Comparison of ENCODE assay signal across 32 cellular contexts in genomic region chr3:166844329-166844728, GRCh38.
"Had no signal": no experiment of that assay in that cellular context is flagged by ENCODE, and none has a peak within 500 bp of the region (broad histone marks: within the 10 kb centered on the region; RNA-seq: fewer than 3 reads in every experiment).

No MANE protein-coding gene starts in this region.

- H3K4me1 ChIP-seq: adrenal gland, ascending aorta, breast epithelium, colonic mucosa had no signal

- H3K27me3 Mint-ChIP-seq: activated CD4-positive, alpha-beta memory T cell treated with anti-CD3 and anti-CD28 coated beads for 36 hours; activated CD4-positive, alpha-beta T cell treated with anti-CD3 and anti-CD28 coated beads for 36 hours; activated CD4-positive, alpha-beta T cell treated with anti-CD3 and anti-CD28 coated beads, Interleukin-2, amount 10 ng/mL, durations not matched to agents 24 days and 14 days; activated CD8-positive, alpha-beta memory T cell treated with anti-CD3 and anti-CD28 coated beads, Interleukin-2, amount 10 ng/mL, durations not matched to agents 7 days and 5 days; activated naive CD4-positive, alpha-beta T cell treated with anti-CD3 and anti-CD28 coated beads, Interleukin-2, amount 50 U/mL, for 24 hours; activated naive CD8-positive, alpha-beta T cell treated with anti-CD3 and anti-CD28 coated beads for 36 hours; activated naive CD8-positive, alpha-beta T cell treated with anti-CD3 and anti-CD28 coated beads, Interleukin-2, amount 50 U/mL, for 24 hours; activated T-helper 17 cell treated with anti-CD3 and anti-CD28 coated beads, Interleukin-2, amount 50 U/mL, for 72 hours; brain; T-helper 17 cell had no signal

- H3K9me3 ChIP-seq: adrenal gland, ascending aorta, colonic mucosa had no signal

- DNase-seq: activated CD4-positive, alpha-beta memory T cell treated with anti-CD3 and anti-CD28 coated beads for 36 hours; activated CD4-positive, alpha-beta T cell treated with anti-CD3 and anti-CD28 coated beads for 36 hours; activated CD4-positive, alpha-beta T cell treated with anti-CD3 and anti-CD28 coated beads, Interleukin-2, amount 10 ng/mL, durations not matched to agents 24 days and 14 days; activated CD4-positive, CD25-positive, alpha-beta regulatory T cell; activated CD4-positive, CD25-positive, alpha-beta regulatory T cell treated with anti-CD3 and anti-CD28 coated beads, Interleukin-2, amount 50 U/mL, for 72 hours; activated CD8-positive, alpha-beta memory T cell treated with anti-CD3 and anti-CD28 coated beads, Interleukin-2, amount 10 ng/mL, durations not matched to agents 7 days and 5 days; activated CD8-positive, alpha-beta memory T cell treated with anti-CD3 and anti-CD28 coated beads, Interleukin-2, amount 50 U/mL, for 4 hours; activated CD8-positive, alpha-beta T cell treated with anti-CD3 and anti-CD28 coated beads, Interleukin-2, amount 10 ng/mL, durations not matched to agents 7 days and 5 days; activated effector memory CD4-positive, alpha-beta T cell treated with Interleukin-2 at 50 U/mL for 16 hours; activated gamma-delta T cell treated with Interleukin-2 at 50 U/mL for 16 hours; activated naive CD4-positive, alpha-beta T cell treated with Interleukin-2 at 50 U/mL for 16 hours; activated naive CD8-positive, alpha-beta T cell treated with anti-CD3 and anti-CD28 coated beads for 36 hours; activated naive CD8-positive, alpha-beta T cell treated with anti-CD3 and anti-CD28 coated beads, Interleukin-2, amount 50 U/mL, for 24 hours; activated T-cell treated with anti-CD3 and anti-CD28 coated beads, Interleukin-2, amount 50 U/mL, for 1 hour; adrenal gland; central memory CD4-positive, alpha-beta T cell; cerebellar nuclear complex; colonic mucosa; effector memory CD4-positive, alpha-beta T cell; endodermal cell; foreskin fibroblast; head of caudate nucleus; T-helper 1 cell; T-helper 17 cell had no signal

- H3K36me3 Mint-ChIP-seq: activated CD4-positive, alpha-beta memory T cell treated with anti-CD3 and anti-CD28 coated beads for 36 hours; activated CD8-positive, alpha-beta memory T cell treated with anti-CD3 and anti-CD28 coated beads, Interleukin-2, amount 10 ng/mL, durations not matched to agents 7 days and 5 days; activated naive CD4-positive, alpha-beta T cell treated with anti-CD3 and anti-CD28 coated beads, Interleukin-2, amount 50 U/mL, for 24 hours; activated naive CD8-positive, alpha-beta T cell treated with anti-CD3 and anti-CD28 coated beads for 36 hours; brain had no signal

- H3K4me3 Mint-ChIP-seq: activated CD4-positive, alpha-beta memory T cell treated with anti-CD3 and anti-CD28 coated beads for 36 hours; activated CD4-positive, alpha-beta T cell treated with anti-CD3 and anti-CD28 coated beads for 36 hours; activated CD4-positive, alpha-beta T cell treated with anti-CD3 and anti-CD28 coated beads, Interleukin-2, amount 10 ng/mL, durations not matched to agents 24 days and 14 days; activated CD8-positive, alpha-beta memory T cell treated with anti-CD3 and anti-CD28 coated beads, Interleukin-2, amount 10 ng/mL, durations not matched to agents 7 days and 5 days; activated CD8-positive, alpha-beta T cell treated with anti-CD3 and anti-CD28 coated beads, Interleukin-2, amount 10 ng/mL, durations not matched to agents 7 days and 5 days; activated naive CD4-positive, alpha-beta T cell treated with anti-CD3 and anti-CD28 coated beads, Interleukin-2, amount 50 U/mL, for 24 hours; activated naive CD8-positive, alpha-beta T cell treated with anti-CD3 and anti-CD28 coated beads for 36 hours; activated naive CD8-positive, alpha-beta T cell treated with anti-CD3 and anti-CD28 coated beads, Interleukin-2, amount 50 U/mL, for 24 hours; activated T-helper 17 cell treated with anti-CD3 and anti-CD28 coated beads, Interleukin-2, amount 50 U/mL, for 72 hours; brain; endodermal cell; T-helper 17 cell; T-helper 2 cell treated with Interferon-gamma antibody and Interleukin-4, amounts not matched to agents 5 μg/mL and 100 μg/mL, for 36 hours had no signal

- H3K9me3 Mint-ChIP-seq: activated CD4-positive, alpha-beta T cell treated with anti-CD3 and anti-CD28 coated beads, Interleukin-2, amount 10 ng/mL, durations not matched to agents 24 days and 14 days; activated naive CD4-positive, alpha-beta T cell treated with anti-CD3 and anti-CD28 coated beads, Interleukin-2, amount 50 U/mL, for 24 hours; activated naive CD8-positive, alpha-beta T cell treated with anti-CD3 and anti-CD28 coated beads, Interleukin-2, amount 50 U/mL, for 24 hours had no signal

- H3K4me3 ChIP-seq: adrenal gland, ascending aorta, breast epithelium, cardiac muscle cell, colonic mucosa had no signal

- H3K27ac Mint-ChIP-seq: activated CD4-positive, alpha-beta memory T cell treated with anti-CD3 and anti-CD28 coated beads for 36 hours; activated CD4-positive, alpha-beta T cell treated with anti-CD3 and anti-CD28 coated beads for 36 hours; activated CD4-positive, alpha-beta T cell treated with anti-CD3 and anti-CD28 coated beads, Interleukin-2, amount 10 ng/mL, durations not matched to agents 24 days and 14 days; activated CD8-positive, alpha-beta memory T cell treated with anti-CD3 and anti-CD28 coated beads, Interleukin-2, amount 10 ng/mL, durations not matched to agents 7 days and 5 days; activated CD8-positive, alpha-beta T cell treated with anti-CD3 and anti-CD28 coated beads, Interleukin-2, amount 10 ng/mL, durations not matched to agents 7 days and 5 days; activated naive CD4-positive, alpha-beta T cell treated with anti-CD3 and anti-CD28 coated beads, Interleukin-2, amount 50 U/mL, for 24 hours; activated naive CD8-positive, alpha-beta T cell treated with anti-CD3 and anti-CD28 coated beads for 36 hours; activated naive CD8-positive, alpha-beta T cell treated with anti-CD3 and anti-CD28 coated beads, Interleukin-2, amount 50 U/mL, for 24 hours; activated T-helper 17 cell treated with anti-CD3 and anti-CD28 coated beads, Interleukin-2, amount 50 U/mL, for 72 hours; brain; endodermal cell; T-helper 17 cell; T-helper 2 cell treated with Interferon-gamma antibody and Interleukin-4, amounts not matched to agents 5 μg/mL and 100 μg/mL, for 36 hours had no signal

- H3K27me3 ChIP-seq: adrenal gland, ascending aorta, breast epithelium, cardiac muscle cell, colonic mucosa had no signal

- H3K36me3 ChIP-seq: adrenal gland, ascending aorta, breast epithelium, cardiac muscle cell, colonic mucosa had no signal

- ATAC-seq: activated CD4-positive, alpha-beta T cell treated with anti-CD3 and anti-CD28 coated beads for 36 hours; activated CD8-positive, alpha-beta memory T cell treated with anti-CD3 and anti-CD28 coated beads, Interleukin-2, amount 10 ng/mL, durations not matched to agents 7 days and 5 days; activated CD8-positive, alpha-beta T cell treated with anti-CD3 and anti-CD28 coated beads, Interleukin-2, amount 10 ng/mL, durations not matched to agents 7 days and 5 days; activated naive CD8-positive, alpha-beta T cell treated with anti-CD3 and anti-CD28 coated beads, Interleukin-2, amount 50 U/mL, for 24 hours; activated T-helper 17 cell treated with anti-CD3 and anti-CD28 coated beads, Interleukin-2, amount 50 U/mL, for 72 hours; esophagus mucosa; T-helper 17 cell had no signal

- H3K4me1 Mint-ChIP-seq: activated CD4-positive, alpha-beta T cell treated with anti-CD3 and anti-CD28 coated beads for 36 hours; activated CD4-positive, alpha-beta T cell treated with anti-CD3 and anti-CD28 coated beads, Interleukin-2, amount 10 ng/mL, durations not matched to agents 24 days and 14 days; activated CD8-positive, alpha-beta memory T cell treated with anti-CD3 and anti-CD28 coated beads, Interleukin-2, amount 10 ng/mL, durations not matched to agents 7 days and 5 days; activated naive CD4-positive, alpha-beta T cell treated with anti-CD3 and anti-CD28 coated beads, Interleukin-2, amount 50 U/mL, for 24 hours; activated naive CD8-positive, alpha-beta T cell treated with anti-CD3 and anti-CD28 coated beads for 36 hours; activated naive CD8-positive, alpha-beta T cell treated with anti-CD3 and anti-CD28 coated beads, Interleukin-2, amount 50 U/mL, for 24 hours; activated T-helper 17 cell treated with anti-CD3 and anti-CD28 coated beads, Interleukin-2, amount 50 U/mL, for 72 hours; brain; endodermal cell; T-helper 17 cell had no signal

- H3K27ac ChIP-seq: adrenal gland, ascending aorta, breast epithelium, cardiac muscle cell, colonic mucosa had no signal
